ENCODE assay signal across 26 cellular contexts in genomic region chr12:113659416-113659815, GRCh38.
DNase-seq lines count a peak whose midpoint lies in the region; ATAC-seq and TF ChIP-seq lines count a peak whose summit lies in the region.
"Had no signal": no experiment of that assay in that cellular context is flagged by ENCODE, and none has a peak within 500 bp of the region (broad histone marks: within the 10 kb centered on the region; RNA-seq: fewer than 3 reads in every experiment).

No MANE protein-coding gene starts in this region.

- no peak overlapping the region for H3K9ac ChIP-seq in neural progenitor cell
- no peak overlapping the region for H3K9ac ChIP-seq in SK-N-SH
- H3K9ac ChIP-seq: BLaER1 had no signal

- H3K27me3 ChIP-seq in WERI-Rb-1 (ENCODE audit: insufficient read depth, low read depth, severe bottlenecking): no peaks in the 10 kb centered on the region
- H3K27me3 ChIP-seq in neural progenitor cell: no peaks in the 10 kb centered on the region
- no peaks in the 10 kb centered on the region for H3K27me3 ChIP-seq in SK-N-SH (ENCODE audit: insufficient read depth)
- H3K27me3 ChIP-seq: BLaER1 had no signal

- no peak overlapping the region for H3K4me3 Mint-ChIP-seq in neural progenitor cell
- H3K4me3 Mint-ChIP-seq: CD4-positive, alpha-beta memory T cell; CD4-positive, CD25-positive, alpha-beta regulatory T cell; CD8-positive, alpha-beta memory T cell had no signal

- H3F3A ChIP-seq in neural progenitor cell (ENCODE audit: low read depth): peaks cover 48% of the 10 kb centered on the region
- H3F3A ChIP-seq in SK-N-SH (replicated peaks; ENCODE audit: insufficient read depth): no peaks in the 10 kb centered on the region

- TF ChIP-seq EP300 in SK-N-SH (IDR thresholded peaks at IDR 0.05; ENCODE audit: borderline replicate concordance in 1 of 2, low read depth in 1 of 2, low read length in 1 of 2): no peak

- peaks cover 16% of the 10 kb centered on the region for H3K9me3 Mint-ChIP-seq in neural progenitor cell

- no peak overlapping the region for H3K4me3 ChIP-seq in WERI-Rb-1 (ENCODE audit: low read depth, low read length)
- H3K4me3 ChIP-seq in neural progenitor cell: no peak overlapping the region
- no peak overlapping the region for H3K4me3 ChIP-seq in SK-N-SH (ENCODE audit: low read depth in 2 of 2, low read length in 1 of 2)
- H3K4me3 ChIP-seq: BLaER1, GM12878 had no signal

- CTCF ChIA-PET in SK-N-SH (lab: Yijun Ruan, JAX): interaction anchor here (1.0 kb wide), 1 partner anchor 11 kb away, joined by 3 read pairs; no protein-coding TSS in a partner anchor

- H2AFZ ChIP-seq in neural progenitor cell (replicated peaks) (no peak overlapping the region), SK-N-SH (ENCODE audit: low read depth) (no peak overlapping the region)

- H3K79me2 ChIP-seq in neural progenitor cell (ENCODE audit: low read depth): no peaks in the 10 kb centered on the region
- H3K79me2 ChIP-seq in SK-N-SH (ENCODE audit: insufficient read depth): no peaks in the 10 kb centered on the region

- H3K36me3 ChIP-seq in WERI-Rb-1: no peaks in the 10 kb centered on the region
- H3K36me3 ChIP-seq in neural progenitor cell: no peaks in the 10 kb centered on the region
- no peaks in the 10 kb centered on the region for H3K36me3 ChIP-seq in SK-N-SH (replicated peaks in 1 of 2; ENCODE audit: control insufficient read depth in 1 of 2, insufficient read depth in 2 of 2, low read length in 1 of 2)
- H3K36me3 ChIP-seq: BE2C, BLaER1 had no signal

- H3K4me1 ChIP-seq in neural progenitor cell: peaks cover 47% of the 10 kb centered on the region
- H3K4me1 ChIP-seq in SK-N-SH (ENCODE audit: control insufficient read depth in 1 of 2, insufficient read depth in 2 of 2, low read depth in 1 of 2, low read length in 1 of 2): no peaks in the 10 kb centered on the region
- H3K4me1 ChIP-seq: BE2C, BLaER1, Caco-2 had no signal

- TF ChIP-seq CTCF in WERI-Rb-1 (IDR thresholded peaks at IDR 0.05; ENCODE audit: low read depth, low read length) (no peak), neural progenitor cell (IDR thresholded peaks at IDR 0.05) (no peak), SK-N-SH (IDR thresholded peaks at IDR 0.05) (no peak)

- H4K20me1 ChIP-seq in neural progenitor cell (ENCODE audit: low read depth): no peaks in the 10 kb centered on the region
- no peaks in the 10 kb centered on the region for H4K20me1 ChIP-seq in SK-N-SH (ENCODE audit: insufficient read depth)
- H4K20me1 ChIP-seq: BLaER1 had no signal

- TF ChIP-seq RAD21 in SK-N-SH (IDR thresholded peaks at IDR 0.05; ENCODE audit: low read length): no peak

- peak overlapping the region; percentile 79 for H3K27ac ChIP-seq in WERI-Rb-1
- no peak overlapping the region for H3K27ac ChIP-seq in neural progenitor cell
- no peak overlapping the region for H3K27ac ChIP-seq in SK-N-SH (ENCODE audit: low read depth in 2 of 2, low read length in 1 of 2)
- H3K27ac ChIP-seq: BLaER1 had no signal

- H3K27me3 Mint-ChIP-seq in neural progenitor cell (ENCODE audit: insufficient read depth, low read depth): peaks cover 30% of the 10 kb centered on the region

- peaks cover 44% of the 10 kb centered on the region for H3K4me1 Mint-ChIP-seq in neural progenitor cell
- H3K4me1 Mint-ChIP-seq: CD14-positive monocyte; CD4-positive, alpha-beta memory T cell; CD4-positive, CD25-positive, alpha-beta regulatory T cell; CD8-positive, alpha-beta memory T cell had no signal

- H3K9me2 ChIP-seq in SK-N-SH: no peaks in the 10 kb centered on the region

- DNase-seq in NCI-H524 (lab: John Stamatoyannopoulos, UW) (peak; percentile 57 to 81), NCI-H524 treated with DMSO at 0.1 percent for 48 hours (lab: John Stamatoyannopoulos, UW) (no peak), NCI-H82 (lab: John Stamatoyannopoulos, UW) (peak; percentile 92), WERI-Rb-1 (peak; percentile 83), neural progenitor cell (ENCODE audit: low spot score) (no peak), SK-N-SH (no peak), COLO668 (lab: John Stamatoyannopoulos, UW; ENCODE audit: unreplicated experiment) (no peak)
- DNase-seq: 8988T; ACHN; BE2C; C1 segment of cervical spinal cord; Caco-2; Calu3; CD4-positive, alpha-beta memory T cell; CD4-positive, CD25-positive, alpha-beta regulatory T cell; CD8-positive, alpha-beta memory T cell; DMS153; DMS53; DMS79; DND-41; EL; GDM1 had no signal

- POLR2A ChIA-PET in SK-N-SH (lab: Yijun Ruan, JAX): no interaction called here

- WGBS in SK-N-SH (ENCODE audit: low lambda C conversion rate): 33% methylated on average over 5 of the region's 5 CpGs

- H3K27ac Mint-ChIP-seq in neural progenitor cell: peak overlapping the region; percentile 49
- H3K27ac Mint-ChIP-seq: CD14-positive monocyte; CD4-positive, alpha-beta memory T cell; CD4-positive, CD25-positive, alpha-beta regulatory T cell had no signal

- ATAC-seq in GM18868 (IDR thresholded peaks at IDR 0.05; ENCODE audit: unreplicated experiment): no peak
- ATAC-seq: GM12878 had no signal

- H3K4me2 ChIP-seq in neural progenitor cell (no peak overlapping the region), SK-N-SH (no peak overlapping the region)
- H3K4me2 ChIP-seq: BLaER1 had no signal

- peaks cover 2% of the 10 kb centered on the region for H3K36me3 Mint-ChIP-seq in neural progenitor cell
- H3K36me3 Mint-ChIP-seq: CD14-positive monocyte; CD4-positive, alpha-beta memory T cell; CD4-positive, CD25-positive, alpha-beta regulatory T cell; CD8-positive, alpha-beta memory T cell had no signal

- peaks cover 17% of the 10 kb centered on the region for H3K9me3 ChIP-seq in WERI-Rb-1 (ENCODE audit: severe bottlenecking)
- H3K9me3 ChIP-seq in neural progenitor cell (ENCODE audit: low read depth): no peaks in the 10 kb centered on the region
- no peaks in the 10 kb centered on the region for H3K9me3 ChIP-seq in SK-N-SH
- H3K9me3 ChIP-seq: BE2C, Caco-2 had no signal

TF ChIP-seq in SK-N-SH, 30 proteins besides CTCF, POLR2A, EP300 and RAD21:
- TF ChIP-seq, protein P1, sequence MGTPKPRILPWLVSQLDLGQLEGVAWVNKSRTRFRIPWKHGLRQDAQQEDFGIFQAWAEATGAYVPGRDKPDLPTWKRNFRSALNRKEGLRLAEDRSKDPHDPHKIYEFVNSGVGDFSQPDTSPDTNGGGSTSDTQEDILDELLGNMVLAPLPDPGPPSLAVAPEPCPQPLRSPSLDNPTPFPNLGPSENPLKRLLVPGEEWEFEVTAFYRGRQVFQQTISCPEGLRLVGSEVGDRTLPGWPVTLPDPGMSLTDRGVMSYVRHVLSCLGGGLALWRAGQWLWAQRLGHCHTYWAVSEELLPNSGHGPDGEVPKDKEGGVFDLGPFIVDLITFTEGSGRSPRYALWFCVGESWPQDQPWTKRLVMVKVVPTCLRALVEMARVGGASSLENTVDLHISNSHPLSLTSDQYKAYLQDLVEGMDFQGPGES (IDR thresholded peaks at IDR 0.05; ENCODE audit: low read depth, low read length): no peak
- TF ChIP-seq TAF1 (IDR thresholded peaks at IDR 0.05; ENCODE audit: borderline replicate concordance, low read depth, low read length): no peak

Comparison
In these comparisons a context has a peak if more than half of its experiments do, and no peak if none do; other contexts are left out.
1. DNase-seq: peak in NCI-H524 (2 of 2), NCI-H82 (single experiment) and WERI-Rb-1 (single experiment); none in NCI-H524 treated with DMSO at 0.1 percent for 48 hours (single experiment), neural progenitor cell (single experiment), SK-N-SH (single experiment) and COLO668 (single experiment).